ENCODE assay signal across 21 cellular contexts in genomic region chr11:129610125-129610524, GRCh38.
"Had no signal": no experiment of that assay in that cellular context is flagged by ENCODE, and none has a peak within 500 bp of the region (broad histone marks: within the 10 kb centered on the region; RNA-seq: fewer than 3 reads in every experiment).

No MANE protein-coding gene starts in this region.

- H3K4me1 Mint-ChIP-seq: activated CD4-positive, alpha-beta memory T cell treated with anti-CD3 and anti-CD28 coated beads, Interleukin-2, amount 10 ng/mL, durations not matched to agents 7 days and 5 days; activated CD8-positive, alpha-beta memory T cell treated with anti-CD3 and anti-CD28 coated beads, Interleukin-2, amount 10 ng/mL, durations not matched to agents 7 days and 5 days; activated naive CD8-positive, alpha-beta T cell treated with anti-CD3 and anti-CD28 coated beads, Interleukin-2, amount 10 ng/mL, durations not matched to agents 7 days and 5 days; activated T-helper 17 cell treated with anti-CD3 and anti-CD28 coated beads, Interleukin-2, amount 50 U/mL, for 72 hours; naive thymus-derived CD8-positive, alpha-beta T cell; stimulated activated effector memory CD8-positive, alpha-beta T cell treated with anti-CD3 and anti-CD28 coated beads, Interleukin-12 subunit alpha, Interleukin-12 subunit beta, amount 100 ng/mL, for 72 hours had no signal

- H3K36me3 Mint-ChIP-seq: activated CD8-positive, alpha-beta memory T cell treated with anti-CD3 and anti-CD28 coated beads, Interleukin-2, amount 10 ng/mL, durations not matched to agents 7 days and 5 days; activated naive CD8-positive, alpha-beta T cell treated with anti-CD3 and anti-CD28 coated beads, Interleukin-2, amount 10 ng/mL, durations not matched to agents 7 days and 5 days; naive thymus-derived CD8-positive, alpha-beta T cell; stimulated activated effector memory CD8-positive, alpha-beta T cell treated with anti-CD3 and anti-CD28 coated beads, Interleukin-12 subunit alpha, Interleukin-12 subunit beta, amount 100 ng/mL, for 72 hours had no signal

- H3K9me3 ChIP-seq: thoracic aorta, upper lobe of right lung had no signal

- H3K79me2 ChIP-seq: hepatocyte had no signal

- H3K4me3 Mint-ChIP-seq: activated CD4-positive, alpha-beta memory T cell treated with anti-CD3 and anti-CD28 coated beads, Interleukin-2, amount 10 ng/mL, durations not matched to agents 7 days and 5 days; activated CD8-positive, alpha-beta memory T cell treated with anti-CD3 and anti-CD28 coated beads, Interleukin-2, amount 10 ng/mL, durations not matched to agents 7 days and 5 days; activated naive CD8-positive, alpha-beta T cell treated with anti-CD3 and anti-CD28 coated beads, Interleukin-2, amount 10 ng/mL, durations not matched to agents 7 days and 5 days; activated T-helper 17 cell treated with anti-CD3 and anti-CD28 coated beads, Interleukin-2, amount 50 U/mL, for 72 hours; effector memory CD8-positive, alpha-beta T cell; naive thymus-derived CD8-positive, alpha-beta T cell; stimulated activated effector memory CD8-positive, alpha-beta T cell treated with anti-CD3 and anti-CD28 coated beads, Interleukin-12 subunit alpha, Interleukin-12 subunit beta, amount 100 ng/mL, for 72 hours had no signal

- H3K27ac ChIP-seq: cardiac muscle cell, hepatocyte, thoracic aorta, upper lobe of right lung had no signal

- DNase-seq: activated CD4-positive, alpha-beta memory T cell treated with anti-CD3 and anti-CD28 coated beads, Interleukin-2, amount 10 ng/mL, durations not matched to agents 7 days and 5 days; activated CD4-positive, alpha-beta T cell treated with anti-CD3 and anti-CD28 coated beads for 48 hours; activated CD4-positive, CD25-positive, alpha-beta regulatory T cell; activated CD8-positive, alpha-beta memory T cell treated with anti-CD3 and anti-CD28 coated beads, Interleukin-2, amount 10 ng/mL, durations not matched to agents 7 days and 5 days; activated naive CD4-positive, alpha-beta T cell; activated naive CD8-positive, alpha-beta T cell treated with anti-CD3 and anti-CD28 coated beads, Interleukin-2, amount 10 ng/mL, durations not matched to agents 7 days and 5 days; amygdala; effector memory CD8-positive, alpha-beta T cell; foreskin fibroblast; mesenchymal stem cell; naive thymus-derived CD8-positive, alpha-beta T cell; nucleus accumbens; stimulated activated CD4-positive, alpha-beta T cell treated with anti-CD3 and anti-CD28 coated beads, Interleukin-4, amount 100 ng/mL, for 24 hours; T1000; upper lobe of right lung had no signal

- H3K4me2 ChIP-seq: hepatocyte had no signal

- H3K27me3 ChIP-seq: cardiac muscle cell, hepatocyte, upper lobe of right lung had no signal

- H3K4me3 ChIP-seq: cardiac muscle cell, hepatocyte, thoracic aorta, upper lobe of right lung had no signal

- H3K9me3 Mint-ChIP-seq: activated CD4-positive, alpha-beta memory T cell treated with anti-CD3 and anti-CD28 coated beads, Interleukin-2, amount 10 ng/mL, durations not matched to agents 7 days and 5 days; activated naive CD8-positive, alpha-beta T cell treated with anti-CD3 and anti-CD28 coated beads, Interleukin-2, amount 10 ng/mL, durations not matched to agents 7 days and 5 days; activated T-helper 17 cell treated with anti-CD3 and anti-CD28 coated beads, Interleukin-2, amount 50 U/mL, for 72 hours; effector memory CD8-positive, alpha-beta T cell; naive thymus-derived CD8-positive, alpha-beta T cell; stimulated activated effector memory CD8-positive, alpha-beta T cell treated with anti-CD3 and anti-CD28 coated beads, Interleukin-12 subunit alpha, Interleukin-12 subunit beta, amount 100 ng/mL, for 72 hours had no signal

- H3K27ac Mint-ChIP-seq: activated CD4-positive, alpha-beta memory T cell treated with anti-CD3 and anti-CD28 coated beads, Interleukin-2, amount 10 ng/mL, durations not matched to agents 7 days and 5 days; activated CD8-positive, alpha-beta memory T cell treated with anti-CD3 and anti-CD28 coated beads, Interleukin-2, amount 10 ng/mL, durations not matched to agents 7 days and 5 days; activated naive CD8-positive, alpha-beta T cell treated with anti-CD3 and anti-CD28 coated beads, Interleukin-2, amount 10 ng/mL, durations not matched to agents 7 days and 5 days; activated T-helper 17 cell treated with anti-CD3 and anti-CD28 coated beads, Interleukin-2, amount 50 U/mL, for 72 hours; effector memory CD8-positive, alpha-beta T cell; naive thymus-derived CD8-positive, alpha-beta T cell; stimulated activated effector memory CD8-positive, alpha-beta T cell treated with anti-CD3 and anti-CD28 coated beads, Interleukin-12 subunit alpha, Interleukin-12 subunit beta, amount 100 ng/mL, for 72 hours had no signal

- ATAC-seq: activated CD8-positive, alpha-beta memory T cell treated with anti-CD3 and anti-CD28 coated beads, Interleukin-2, amount 10 ng/mL, durations not matched to agents 7 days and 5 days; activated T-helper 17 cell treated with anti-CD3 and anti-CD28 coated beads, Interleukin-2, amount 50 U/mL, for 72 hours; effector memory CD8-positive, alpha-beta T cell; naive thymus-derived CD8-positive, alpha-beta T cell; sciatic nerve; stimulated activated effector memory CD8-positive, alpha-beta T cell treated with anti-CD3 and anti-CD28 coated beads, Interleukin-12 subunit alpha, Interleukin-12 subunit beta, amount 100 ng/mL, for 72 hours; upper lobe of right lung had no signal

- H2AFZ ChIP-seq: hepatocyte had no signal

- H3K4me1 ChIP-seq: upper lobe of right lung had no signal

- H3K36me3 ChIP-seq: cardiac muscle cell, thoracic aorta, upper lobe of right lung had no signal

- H3K27me3 Mint-ChIP-seq: activated CD4-positive, alpha-beta memory T cell treated with anti-CD3 and anti-CD28 coated beads, Interleukin-2, amount 10 ng/mL, durations not matched to agents 7 days and 5 days; activated CD8-positive, alpha-beta memory T cell treated with anti-CD3 and anti-CD28 coated beads, Interleukin-2, amount 10 ng/mL, durations not matched to agents 7 days and 5 days; activated T-helper 17 cell treated with anti-CD3 and anti-CD28 coated beads, Interleukin-2, amount 50 U/mL, for 72 hours had no signal
